ENCODE assay signal across 10 cellular contexts in the genomic region with DNA sequence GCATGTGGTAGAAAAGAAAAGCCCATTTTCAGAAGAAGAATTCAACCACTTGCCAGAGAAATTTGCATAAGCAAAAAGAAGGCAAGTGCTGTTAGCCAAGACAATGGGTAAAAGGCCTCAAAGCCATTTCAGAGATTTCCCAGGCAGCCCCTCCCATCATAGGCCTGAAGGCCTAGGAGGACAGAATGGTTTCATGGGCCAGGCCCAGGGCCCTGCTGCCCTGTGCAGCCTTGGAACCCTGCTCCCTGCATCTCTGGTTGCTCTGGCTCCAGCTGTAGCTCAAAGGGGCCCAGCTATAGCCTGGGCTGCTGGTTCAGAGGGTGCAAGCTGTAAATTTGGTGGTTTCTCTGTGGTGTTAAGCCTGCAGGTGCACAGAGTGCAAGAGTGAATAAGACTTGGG.
"Had no signal": no experiment of that assay in that cellular context is flagged by ENCODE, and none has a peak within 500 bp of the region (broad histone marks: within the 10 kb centered on the region; RNA-seq: fewer than 3 reads in every experiment).

No MANE protein-coding gene starts in this region.

- H3K27ac ChIP-seq: GM23248, HL-60, KMS-11 had no signal

- H3K27ac Mint-ChIP-seq: H9 had no signal

- H3K4me3 ChIP-seq: GM23248 had no signal

- DNase-seq: GM23248, GOT3, H9, HCEC 1CT, Karpas-422, KBM-7 had no signal

- H3K4me3 Mint-ChIP-seq: H9, IgD-negative memory B cell had no signal

- H3K9ac ChIP-seq: GM23248, KMS-11 had no signal

- H3K4me2 ChIP-seq: KMS-11 had no signal

- FAIRE-seq: HepG2 had no signal

- H3K36me3 Mint-ChIP-seq: IgD-negative memory B cell had no signal

- H2AFZ ChIP-seq: GM23248 had no signal

- ATAC-seq: HepG2 had no signal

- H3K27me3 Mint-ChIP-seq: IgD-negative memory B cell had no signal

- H3K4me1 Mint-ChIP-seq: IgD-negative memory B cell had no signal
